11 cellular contexts compared by ENCODE assay signal in genomic region chr2:46098606-46099005, GRCh38.
DNase-seq lines count a peak whose midpoint lies in the region; ATAC-seq, FAIRE-seq and TF ChIP-seq lines count a peak whose summit lies in the region.
"Had no signal": no experiment of that assay in that cellular context is flagged by ENCODE, and none has a peak within 500 bp of the region (broad histone marks: within the 10 kb centered on the region; RNA-seq: fewer than 3 reads in every experiment).

No MANE protein-coding gene starts in this region.

- no peaks in the 10 kb centered on the region for H3K27me3 ChIP-seq in smooth muscle cell (ENCODE audit: low read depth)

- FAIRE-seq in GM12891 (lab: Jason Lieb, UNC): no peak
- FAIRE-seq: A204.1 had no signal

- H4K20me1 ChIP-seq in smooth muscle cell (ENCODE audit: low read depth): no peaks in the 10 kb centered on the region

- no peak overlapping the region for H3K9ac ChIP-seq in smooth muscle cell (ENCODE audit: low read depth)

- DNase-seq in activated CD4-positive, alpha-beta T cell treated with anti-CD3 and anti-CD28 coated beads for 48 hours: peak; percentile 24
- DNase-seq in activated CD4-positive, alpha-beta T cell treated with anti-CD3 and anti-CD28 coated beads, Interleukin-2, amount 50 U/mL, for 4 hours: no peak
- peak; percentile 37 for DNase-seq in T-helper 2 cell treated with Interferon-gamma antibody and Interleukin-4, amounts not matched to agents 5 μg/mL and 100 μg/mL, for 36 hours (ENCODE audit: low spot score)
- peak; percentile 80 for DNase-seq in fibroblast of gingiva (ENCODE audit: low read depth)
- no peak for DNase-seq in smooth muscle cell (lab: John Stamatoyannopoulos, UW; ENCODE audit: unreplicated experiment)
- no peak for DNase-seq in NCI-H2081 (lab: John Stamatoyannopoulos, UW)
- DNase-seq in GM12891 (ENCODE audit: insufficient read length, low spot score): no peak
- DNase-seq: activated B cell treated with CpG ODN at 0.5 μM for 24 hours, NCI-H2171 treated with DMSO at 0.1 percent for 48 hours had no signal

- H3K4me3 Mint-ChIP-seq in T-helper 2 cell treated with Interferon-gamma antibody and Interleukin-4, amounts not matched to agents 5 μg/mL and 100 μg/mL, for 36 hours: no peak overlapping the region
- H3K4me3 Mint-ChIP-seq: activated B cell treated with CpG ODN at 0.5 μM for 24 hours had no signal

- peaks cover 14% of the 10 kb centered on the region for H3K36me3 ChIP-seq in smooth muscle cell (ENCODE audit: low read depth)

- no peaks in the 10 kb centered on the region for H3K9me3 ChIP-seq in smooth muscle cell (replicated peaks; ENCODE audit: low read depth)

- H3K4me1 ChIP-seq in smooth muscle cell (ENCODE audit: low read depth): no peaks in the 10 kb centered on the region

- no peak for TF ChIP-seq CTCF in smooth muscle cell (IDR thresholded peaks at IDR 0.05; ENCODE audit: borderline replicate concordance, insufficient read depth, poor library complexity, severe bottlenecking)

- no peaks in the 10 kb centered on the region for H3F3A ChIP-seq in smooth muscle cell (ENCODE audit: low read depth)

- no peak overlapping the region for H3K27ac Mint-ChIP-seq in T-helper 2 cell treated with Interferon-gamma antibody and Interleukin-4, amounts not matched to agents 5 μg/mL and 100 μg/mL, for 36 hours
- H3K27ac Mint-ChIP-seq: activated B cell treated with CpG ODN at 0.5 μM for 24 hours had no signal

- peaks cover 13% of the 10 kb centered on the region for H3K36me3 Mint-ChIP-seq in T-helper 2 cell treated with Interferon-gamma antibody and Interleukin-4, amounts not matched to agents 5 μg/mL and 100 μg/mL, for 36 hours (ENCODE audit: low read depth)

- ATAC-seq in GM19467 (IDR thresholded peaks at IDR 0.05; ENCODE audit: unreplicated experiment): no peak

- H3K27ac ChIP-seq in smooth muscle cell (ENCODE audit: low read depth): peak overlapping the region; percentile 82

- no peak overlapping the region for H3K4me3 ChIP-seq in smooth muscle cell

- no peak overlapping the region for H2AFZ ChIP-seq in smooth muscle cell (ENCODE audit: low read depth)

- H3K9me3 Mint-ChIP-seq in T-helper 2 cell treated with Interferon-gamma antibody and Interleukin-4, amounts not matched to agents 5 μg/mL and 100 μg/mL, for 36 hours: peaks cover 4% of the 10 kb centered on the region

- TF ChIP-seq POLR2A in GM12891 (IDR thresholded peaks at IDR 0.05; ENCODE audit: low read depth, low read length): no peak

- H3K4me1 Mint-ChIP-seq in T-helper 2 cell treated with Interferon-gamma antibody and Interleukin-4, amounts not matched to agents 5 μg/mL and 100 μg/mL, for 36 hours (ENCODE audit: low read depth): peaks cover 16% of the 10 kb centered on the region
- H3K4me1 Mint-ChIP-seq: activated B cell treated with CpG ODN at 0.5 μM for 24 hours had no signal

- WGBS in smooth muscle cell (ENCODE audit: low lambda C conversion rate): 57% methylated on average over 1 of the region's 1 CpG

- H3K27me3 Mint-ChIP-seq in T-helper 2 cell treated with Interferon-gamma antibody and Interleukin-4, amounts not matched to agents 5 μg/mL and 100 μg/mL, for 36 hours (ENCODE audit: low read depth): no peaks in the 10 kb centered on the region
- H3K27me3 Mint-ChIP-seq: activated B cell treated with CpG ODN at 0.5 μM for 24 hours had no signal

- H3K4me2 ChIP-seq in smooth muscle cell: peak overlapping the region; percentile 44

- no peaks in the 10 kb centered on the region for H3K79me2 ChIP-seq in smooth muscle cell (ENCODE audit: low read depth)

TF ChIP-seq in GM12891, 5 proteins besides CTCF, POLR2A, EP300 and RAD21:
- TF ChIP-seq TAF1 (IDR thresholded peaks at IDR 0.05; ENCODE audit: low read depth, low read length) (no peak), POU2F2 (IDR thresholded peaks at IDR 0.05; ENCODE audit: low read depth, low read length) (no peak), SPI1 (IDR thresholded peaks at IDR 0.05; ENCODE audit: low read depth, low read length) (no peak), POLR2AphosphoS5 (IDR thresholded peaks at IDR 0.05; ENCODE audit: low read depth, low read length) (no peak), PAX5 (IDR thresholded peaks at IDR 0.05; ENCODE audit: insufficient read depth, low read length, severe bottlenecking) (no peak)

Comparison
In these comparisons a context has a peak if more than half of its experiments do, and no peak if none do; other contexts are left out.
1. DNase-seq: peak in activated CD4-positive, alpha-beta T cell treated with anti-CD3 and anti-CD28 coated beads for 48 hours (single experiment), T-helper 2 cell treated with Interferon-gamma antibody and Interleukin-4, amounts not matched to agents 5 μg/mL and 100 μg/mL, for 36 hours (single experiment) and fibroblast of gingiva (single experiment); none in activated CD4-positive, alpha-beta T cell treated with anti-CD3 and anti-CD28 coated beads, Interleukin-2, amount 50 U/mL, for 4 hours (0 of 2), smooth muscle cell (single experiment), NCI-H2081 (0 of 2) and GM12891 (single experiment).